In genomic region chr4:113809313-113809712, GRCh38 we compare ENCODE assay signal across 11 cellular contexts. TPM values are rescaled to one million over a fixed set of nuclear protein-coding genes. Genes with fewer than 3 reads are reported as not detected.
DNase-seq lines count a peak whose midpoint lies in the region; ATAC-seq lines count a peak whose summit lies in the region.
"Had no signal": no experiment of that assay in that cellular context is flagged by ENCODE, and none has a peak within 500 bp of the region (broad histone marks: within the 10 kb centered on the region; RNA-seq: fewer than 3 reads in every experiment).

No MANE protein-coding gene starts in this region.

- H3K4me3 Mint-ChIP-seq in dendritic cell treated with granulocyte-macrophage colony-stimulating factor and Interleukin-4, amounts not matched to agents 40 ng/mL and 50 ng/mL, for 4 days = no peak overlapping the region

- H3K27me3 Mint-ChIP-seq in dendritic cell treated with granulocyte-macrophage colony-stimulating factor and Interleukin-4, amounts not matched to agents 40 ng/mL and 50 ng/mL, for 4 days = no peaks in the 10 kb centered on the region

- H3K27ac Mint-ChIP-seq in dendritic cell treated with granulocyte-macrophage colony-stimulating factor and Interleukin-4, amounts not matched to agents 40 ng/mL and 50 ng/mL, for 4 days = peak overlapping the region; percentile 37

- H3K9ac ChIP-seq in Karpas-422 (ENCODE audit: low read length) = no peak overlapping the region

- H3K79me2 ChIP-seq in Karpas-422 (ENCODE audit: low read length) = no peaks in the 10 kb centered on the region

- H3K36me3 Mint-ChIP-seq in dendritic cell treated with granulocyte-macrophage colony-stimulating factor and Interleukin-4, amounts not matched to agents 40 ng/mL and 50 ng/mL, for 4 days (ENCODE audit: low read depth) = no peaks in the 10 kb centered on the region

- peaks cover 10% of the 10 kb centered on the region for H3K4me1 Mint-ChIP-seq in dendritic cell treated with granulocyte-macrophage colony-stimulating factor and Interleukin-4, amounts not matched to agents 40 ng/mL and 50 ng/mL, for 4 days (ENCODE audit: low read depth)

- H2AFZ ChIP-seq in Karpas-422 (ENCODE audit: low read length) = no peak overlapping the region

- DNase-seq in A172 (ENCODE audit: low spot score) (peak; percentile 43), Karpas-422 (peak; percentile 41), midbrain (lab: John Stamatoyannopoulos, UW) (peak; percentile 11)
- DNase-seq in effector memory CD4-positive, alpha-beta T cell = no peak
- DNase-seq in stimulated activated CD4-positive, alpha-beta T cell treated with anti-CD3 and anti-CD28 coated beads, Interleukin-2, amount 100 ng/mL, for 24 hours = no peak
- DNase-seq: DMS79 treated with DMSO at 0.1 percent for 48 hours, NCI-H345 had no signal

- no peak overlapping the region for H3K27ac ChIP-seq in Karpas-422 (ENCODE audit: low read length)
- H3K27ac ChIP-seq in effector memory CD4-positive, alpha-beta T cell (ENCODE audit: insufficient read depth, low read length, poor library complexity, severe bottlenecking) = no peak overlapping the region

- no peaks in the 10 kb centered on the region for H3K9me3 ChIP-seq in Karpas-422 (ENCODE audit: low read length)
- no peaks in the 10 kb centered on the region for H3K9me3 ChIP-seq in effector memory CD4-positive, alpha-beta T cell (ENCODE audit: control insufficient read depth, low read length)

- no peak overlapping the region for H3K4me2 ChIP-seq in Karpas-422 (ENCODE audit: low read depth, low read length, poor library complexity, severe bottlenecking)

- no peak overlapping the region for H3K4me3 ChIP-seq in Karpas-422 (ENCODE audit: low read length)
- no peak overlapping the region for H3K4me3 ChIP-seq in effector memory CD4-positive, alpha-beta T cell (ENCODE audit: insufficient read depth, low read depth, low read length, poor library complexity, severe bottlenecking)

- H3K36me3 ChIP-seq in Karpas-422 (ENCODE audit: insufficient read depth, low read length) = no peaks in the 10 kb centered on the region
- H3K36me3 ChIP-seq in effector memory CD4-positive, alpha-beta T cell (ENCODE audit: control insufficient read depth, insufficient read depth, low read length) = no peaks in the 10 kb centered on the region

- no peaks in the 10 kb centered on the region for H4K20me1 ChIP-seq in Karpas-422 (ENCODE audit: insufficient read depth, low read depth, low read length)

- intact Hi-C loops in dendritic cell treated with granulocyte-macrophage colony-stimulating factor and Interleukin-4, amounts not matched to agents 40 ng/mL and 50 ng/mL, for 4 days (cut with micrococcal nuclease) = no loop called here

- H3K4me1 ChIP-seq in Karpas-422 (ENCODE audit: low read length) = no peaks in the 10 kb centered on the region
- no peaks in the 10 kb centered on the region for H3K4me1 ChIP-seq in effector memory CD4-positive, alpha-beta T cell (ENCODE audit: control insufficient read depth, insufficient read depth, low read length, poor library complexity, severe bottlenecking)

- H3K27me3 ChIP-seq in Karpas-422 (ENCODE audit: low read length) = no peaks in the 10 kb centered on the region
- no peaks in the 10 kb centered on the region for H3K27me3 ChIP-seq in effector memory CD4-positive, alpha-beta T cell (replicated peaks; ENCODE audit: control insufficient read depth, insufficient read depth, low read length, poor library complexity, severe bottlenecking)

- H3K9me3 Mint-ChIP-seq in dendritic cell treated with granulocyte-macrophage colony-stimulating factor and Interleukin-4, amounts not matched to agents 40 ng/mL and 50 ng/mL, for 4 days = no peaks in the 10 kb centered on the region

- no peaks in the 10 kb centered on the region for H3K9me2 ChIP-seq in Karpas-422 (replicated peaks; ENCODE audit: insufficient read depth, low read length)

- ATAC-seq in HG03342 (IDR thresholded peaks at IDR 0.05; ENCODE audit: unreplicated experiment) = no peak
- ATAC-seq in GM19455 (IDR thresholded peaks at IDR 0.05; ENCODE audit: unreplicated experiment) = no peak
- ATAC-seq: left lobe of liver had no signal

RNA-seq across cellular contexts. Expression of gene CAMK2D, which starts 47.8 kb away (rescaled TPM):
- 24.8 and 31.2 TPM in 2 replicates for total RNA-seq in A172 (2014; rRNA removed; shearing (Covaris generic))
- 114 and 165 TPM in 2 replicates for total RNA-seq in Karpas-422 (2014; rRNA removed; shearing (Covaris generic); ENCODE audit: low replicate concordance)

Comparison
In these comparisons a context has a peak if more than half of its experiments do, and no peak if none do; other contexts are left out.
1. DNase-seq: peak in A172 (single experiment), Karpas-422 (single experiment) and midbrain (single experiment); none in effector memory CD4-positive, alpha-beta T cell (0 of 3) and stimulated activated CD4-positive, alpha-beta T cell treated with anti-CD3 and anti-CD28 coated beads, Interleukin-2, amount 100 ng/mL, for 24 hours (0 of 2).